Comparison of ENCODE assay signal across 8 cellular contexts in genomic region chr2:3423492-3424170, GRCh38. TPM values are rescaled to one million over a fixed set of nuclear protein-coding genes. Genes with fewer than 3 reads are reported as not detected.
DNase-seq lines count a peak whose midpoint lies in the region; ATAC-seq and TF ChIP-seq lines count a peak whose summit lies in the region.

No MANE protein-coding gene starts in this region.

- no peaks in the 10 kb centered on the region for H3K79me2 ChIP-seq in PC-9 (ENCODE audit: low read depth)

- TF ChIP-seq EP300 in transverse colon (IDR thresholded peaks at IDR 0.05; ENCODE audit: low read depth) = no peak

- TF ChIP-seq CTCF in PC-9 (conservative IDR thresholded peaks at IDR 0.05) (peak; percentile 100), osteocyte (IDR thresholded peaks at IDR 0.05) (peak; percentile 95), transverse colon (IDR thresholded peaks at IDR 0.05) (peak; percentile 89 to 99 (median 96))

- no peaks in the 10 kb centered on the region for H3K9me3 Mint-ChIP-seq in osteocyte (ENCODE audit: unreplicated experiment)

- in situ Hi-C loops in transverse colon (cut with MboI; ENCODE audit: low pct_ligation_motif_present in 1 of 4, low pct_unique_long_range_greater_than_20kb in 1 of 4, low sequenced_read_pairs in 3 of 4) = no loop called here

- H3K36me3 ChIP-seq in PC-9 (ENCODE audit: low read depth) = peaks cover 11% of the 10 kb centered on the region; the same call in 1 of the 2 replicates
- peaks cover 0 to 14% (median 4%) of the 10 kb centered on the region in 4 donors for H3K36me3 ChIP-seq in transverse colon

- no peaks in the 10 kb centered on the region for H3K9me2 ChIP-seq in PC-9 (ENCODE audit: insufficient read depth)

- 57 to 68% methylated on average over 12 to 19 of the region's 19 CpGs for WGBS in transverse colon (ENCODE audit: low coverage in 1 of 2), 2 donors

- H3K27ac Mint-ChIP-seq in osteocyte (ENCODE audit: unreplicated experiment) = no peak overlapping the region

- intact Hi-C loops in PC-9 (cut with micrococcal nuclease; ENCODE audit: unreplicated experiment) (no loop called here), transverse colon (cut with DNase I; ENCODE audit: low total_unique reads) (loop anchor here (10.0 kb wide), 1 partner anchor 231 kb away; the partner anchor contains the start of gene ALLC)

- no peaks in the 10 kb centered on the region for H3K4me1 Mint-ChIP-seq in osteocyte (ENCODE audit: unreplicated experiment)

- H3K4me3 ChIP-seq in PC-9 (no peak overlapping the region), transverse colon (no peak overlapping the region)

- no peak overlapping the region for H3K4me3 Mint-ChIP-seq in osteocyte (ENCODE audit: unreplicated experiment)

- peaks cover 46% of the 10 kb centered on the region for H3K36me3 Mint-ChIP-seq in osteocyte (ENCODE audit: unreplicated experiment)

- TF ChIP-seq POLR2A in transverse colon (IDR thresholded peaks at IDR 0.05) = no peak

- POLR2A ChIA-PET in PC-9 (lab: Charles Lee; ENCODE audit: unreplicated experiment) = no interaction called here

- DNase-seq in EH (ENCODE audit: low read depth) = peak; percentile 55
- peak in 1 of 2 experiments; percentile 61 for DNase-seq in PC-9
- DNase-seq in activated T-cell treated with anti-CD3 and anti-CD28 coated beads, Interleukin-2, amount 50 U/mL, for 48 hours = peak; percentile 88 to 91
- DNase-seq in fibroblast of peridontal ligament (ENCODE audit: extremely low read depth) = peak; percentile 42
- DNase-seq in osteocyte (ENCODE audit: extremely low spot score, unreplicated experiment) = peak; percentile 88
- DNase-seq in transverse colon = peak; percentile 72

- H3K4me1 ChIP-seq in PC-9 (replicated peaks; ENCODE audit: insufficient read depth) (no peaks in the 10 kb centered on the region), transverse colon (no peaks in the 10 kb centered on the region)

- BruUV-seq in PC-9 (replicated peaks; lab: Mats Ljungman, UMichigan) = no TSS peak

- CTCF ChIA-PET in PC-9 (lab: Charles Lee) = interaction anchor here (0.6 kb wide), 2 partner anchors 101 to 221 kb away, joined by 3 to 4 read pairs; no protein-coding TSS in a partner anchor

- H4K20me1 ChIP-seq in PC-9 (ENCODE audit: insufficient read depth) = peaks cover 33% of the 10 kb centered on the region

- no peaks in the 10 kb centered on the region for H3K9me3 ChIP-seq in PC-9 (ENCODE audit: insufficient read depth, low read depth)
- H3K9me3 ChIP-seq in transverse colon = no peaks in the 10 kb centered on the region

- H2AFZ ChIP-seq in PC-9 = no peak overlapping the region

- no peak overlapping the region for H3K4me2 ChIP-seq in PC-9

- no peaks in the 10 kb centered on the region for H3F3A ChIP-seq in PC-9 (ENCODE audit: insufficient read depth, low read depth)

- no peaks in the 10 kb centered on the region for H3K27me3 ChIP-seq in PC-9 (ENCODE audit: insufficient read depth, low read depth)
- no peaks in the 10 kb centered on the region for H3K27me3 ChIP-seq in transverse colon

- H3K27me3 Mint-ChIP-seq in osteocyte (ENCODE audit: unreplicated experiment) = no peaks in the 10 kb centered on the region

- peak; percentile 27 for ATAC-seq in HG02885 (IDR thresholded peaks at IDR 0.05; ENCODE audit: poor library complexity, unreplicated experiment)
- ATAC-seq in HG03095 (IDR thresholded peaks at IDR 0.05; ENCODE audit: unreplicated experiment) = no peak

- no peak overlapping the region for H3K27ac ChIP-seq in PC-9
- H3K27ac ChIP-seq in transverse colon = no peak overlapping the region

RNA-seq across cellular contexts. Expression of gene TRAPPC12, which starts 44.1 kb away (rescaled TPM):
- total RNA-seq in PC-9 (2021) (69.3 and 77.6 TPM in 2 replicates), osteocyte (89.2 and 89.7 TPM in 2 replicates), transverse colon (100 to 1,000 TPM in 3 of 4 donors, 10 to 100 TPM in 1; 78.2 to 341 (median 183) TPM)

RNA-seq across cellular contexts. Expression of gene EIPR1, which starts 46.0 kb away (rescaled TPM):
- total RNA-seq in PC-9 (2021) (40.4 and 40.6 TPM in 2 replicates), osteocyte (19.0 and 19.9 TPM in 2 replicates), transverse colon (10 to 100 TPM; 13.1 to 41.0 (median 27.4) TPM)
